8 cellular contexts compared by ENCODE assay signal in genomic region chr3:129162729-129163579, GRCh38. TPM values are rescaled to one million over a fixed set of nuclear protein-coding genes. Genes with fewer than 3 reads are reported as not detected.
DNase-seq lines count a peak whose midpoint lies in the region; ATAC-seq and TF ChIP-seq lines count a peak whose summit lies in the region.

No MANE protein-coding gene starts in this region.

- peaks cover 85% of the 10 kb centered on the region for H3K36me3 Mint-ChIP-seq in MCF 10A (ENCODE audit: insufficient read depth, unreplicated experiment)

- no peak for TF ChIP-seq EP300 in upper lobe of left lung (IDR thresholded peaks at IDR 0.05)

- peaks cover 4 to 8% of the 10 kb centered on the region in 2 donors for H3K4me1 ChIP-seq in breast epithelium
- H3K4me1 ChIP-seq in fibroblast of lung (ENCODE audit: control insufficient read depth, extremely low read depth, insufficient read depth, low read length), result peaks cover 7% of the 10 kb centered on the region
- peaks cover 18 to 23% (median 19%) of the 10 kb centered on the region in 4 donors for H3K4me1 ChIP-seq in upper lobe of left lung
- peaks cover 4 to 26% (median 20%) of the 10 kb centered on the region in 12 donors for H3K4me1 ChIP-seq in heart left ventricle
- H3K4me1 ChIP-seq in aorta (ENCODE audit: control insufficient read depth in 1 of 2, insufficient read depth in 2 of 2, low read length in 2 of 2), result peaks cover 0 to 5% of the 10 kb centered on the region in 2 donors

- no peak overlapping the region for H3K4me3 ChIP-seq in breast epithelium
- H3K4me3 ChIP-seq in fibroblast of lung (replicated peaks in 1 of 4; ENCODE audit: control extremely low read depth in 1 of 4, insufficient read depth in 1 of 4, low read depth in 3 of 4, low read length in 4 of 4), result no peak overlapping the region
- H3K4me3 ChIP-seq in upper lobe of left lung, result no peak overlapping the region
- no peak overlapping the region for H3K4me3 ChIP-seq in heart left ventricle
- no peak overlapping the region for H3K4me3 ChIP-seq in aorta (ENCODE audit: low read length in 2 of 2)

- no peak overlapping the region for H2AFZ ChIP-seq in fibroblast of lung (ENCODE audit: low read length)

- intact Hi-C loops in MCF 10A (cut with micrococcal nuclease), result loop anchor here (2.0 kb wide), 1 partner anchor 192 kb away; no protein-coding TSS in a partner anchor
- intact Hi-C loops in breast epithelium (cut with DNase I; ENCODE audit: low total_unique reads), result no loop called here
- intact Hi-C loops in heart left ventricle (cut with DNase I), result loop anchor here in 2 of 10 donors (2.0 kb wide), 2 partner anchors 20 to 76 kb away; partner anchors contain the start of gene CNBP (in 1 of the 2)
- intact Hi-C loops in aorta (cut with DNase I), result no loop called here

- peaks cover 6% of the 10 kb centered on the region for H3K36me3 ChIP-seq in breast epithelium
- peaks cover 7% of the 10 kb centered on the region for H3K36me3 ChIP-seq in fibroblast of lung (ENCODE audit: control insufficient read depth, insufficient read depth, low read length)
- peaks cover 12 to 43% (median 23%) of the 10 kb centered on the region in 4 donors for H3K36me3 ChIP-seq in upper lobe of left lung
- H3K36me3 ChIP-seq in heart left ventricle, result peaks cover 0 to 50% (median 45%) of the 10 kb centered on the region in 9 donors
- peaks cover 0 to 2% of the 10 kb centered on the region in 2 donors for H3K36me3 ChIP-seq in aorta (ENCODE audit: control insufficient read depth in 1 of 2, insufficient read depth in 2 of 2, low read length in 1 of 2)

- no TSS peak for BruUV-seq in MCF 10A (replicated peaks; lab: Mats Ljungman, UMichigan)

- ATAC-seq in upper lobe of left lung (ENCODE audit: low FRiP score in 2 of 2) (no peak), HG02571 (IDR thresholded peaks at IDR 0.05; ENCODE audit: unreplicated experiment) (no peak), heart left ventricle (no peak), aorta (ENCODE audit: low FRiP score) (no peak)

- H3K79me2 ChIP-seq in fibroblast of lung (ENCODE audit: control insufficient read depth, insufficient read depth, low read length), result peaks cover 20% of the 10 kb centered on the region

- H3K9me3 ChIP-seq in breast epithelium, result no peaks in the 10 kb centered on the region
- no peaks in the 10 kb centered on the region for H3K9me3 ChIP-seq in fibroblast of lung (ENCODE audit: control insufficient read depth, insufficient read depth, low read depth, low read length)
- no peaks in the 10 kb centered on the region for H3K9me3 ChIP-seq in upper lobe of left lung
- H3K9me3 ChIP-seq in heart left ventricle, result no peaks in the 10 kb centered on the region
- no peaks in the 10 kb centered on the region for H3K9me3 ChIP-seq in aorta (ENCODE audit: control insufficient read depth, low read length)

- H3K4me2 ChIP-seq in fibroblast of lung (ENCODE audit: extremely low read depth, insufficient read depth, low read length), result peak overlapping the region; percentile 46

- 76 to 80% methylated on average over 5 of the region's 5 CpGs for WGBS in upper lobe of left lung, 2 donors
- WGBS in heart left ventricle, 4 donors, result 73 to 80% (median 77%) methylated on average over 5 of the region's 5 CpGs
- WGBS in aorta, 2 donors, result 60% methylated on average over 5 of the region's 5 CpGs

- peak; percentile 40 for DNase-seq in MCF 10A (ENCODE audit: unreplicated experiment)
- no peak for DNase-seq in breast epithelium (ENCODE audit: low spot score in 2 of 2)
- peak; percentile 12 for DNase-seq in RPMI7951 (ENCODE audit: low read depth)
- DNase-seq in fibroblast of lung (ENCODE audit: low read depth in 2 of 2), result peak in 1 of 2 donors; percentile 16
- DNase-seq in upper lobe of left lung, result no peak
- DNase-seq in heart left ventricle, result no peak
- no peak for DNase-seq in aorta

- peaks cover 31% of the 10 kb centered on the region for H3K4me1 Mint-ChIP-seq in MCF 10A (ENCODE audit: insufficient read depth, unreplicated experiment)

- TF ChIP-seq POLR2A in breast epithelium (IDR thresholded peaks at IDR 0.05) (no peak), upper lobe of left lung (IDR thresholded peaks at IDR 0.05) (no peak), heart left ventricle (IDR thresholded peaks at IDR 0.05) (no peak)

- H3K4me3 Mint-ChIP-seq in MCF 10A (ENCODE audit: unreplicated experiment), result peak overlapping the region; percentile 98

- H3K27ac Mint-ChIP-seq in MCF 10A (ENCODE audit: low read depth, unreplicated experiment), result peak overlapping the region; percentile 100

- H3K27ac ChIP-seq in breast epithelium (peak overlapping the region in 1 of 2 donors; percentile 98), fibroblast of lung (ENCODE audit: insufficient read depth, low read length) (peak overlapping the region; percentile 12), upper lobe of left lung (peak overlapping the region; percentile 88 to 98 (median 94)), heart left ventricle (peak overlapping the region in 3 of 12 donors; percentile 92 to 99 (median 92)), aorta (ENCODE audit: low read depth in 1 of 2, low read length in 2 of 2) (peak overlapping the region in 1 of 2 donors; percentile 8)

- CTCF ChIA-PET in MCF 10A (lab: Yijun Ruan, JAX), result interaction anchor here (0.6 to 2.3 kb wide), 20 partner anchors 9 to 273 kb away, joined by 3 to 24 read pairs (median 4); partner anchors contain the start of gene COPG1

- H3K9me3 Mint-ChIP-seq in MCF 10A (ENCODE audit: unreplicated experiment), result no peaks in the 10 kb centered on the region

- TF ChIP-seq CTCF in MCF 10A (IDR thresholded peaks at IDR 0.05; ENCODE audit: unreplicated experiment), result peak; percentile 24
- TF ChIP-seq CTCF in breast epithelium (IDR thresholded peaks at IDR 0.05), result no peak
- peak; percentile 16 to 40 for TF ChIP-seq CTCF in fibroblast of lung (conservative IDR thresholded peaks at IDR 0.05 in 1 of 2, IDR thresholded peaks at IDR 0.05 in 1 of 2; ENCODE audit: low read depth in 1 of 2, low read length in 2 of 2)
- peak in 1 of 6 experiments; percentile 5 for TF ChIP-seq CTCF in upper lobe of left lung (IDR thresholded peaks at IDR 0.05)
- peak in 1 of 12 donors; percentile 8 for TF ChIP-seq CTCF in heart left ventricle (IDR thresholded peaks at IDR 0.05)

- H3K27me3 ChIP-seq in breast epithelium (no peaks in the 10 kb centered on the region), fibroblast of lung (ENCODE audit: control insufficient read depth, insufficient read depth, low read length) (no peaks in the 10 kb centered on the region), upper lobe of left lung (no peaks in the 10 kb centered on the region), heart left ventricle (no peaks in the 10 kb centered on the region), aorta (ENCODE audit: control insufficient read depth in 1 of 2, insufficient read depth in 2 of 2, low read length in 1 of 2) (no peaks in the 10 kb centered on the region)

- H4K20me1 ChIP-seq in fibroblast of lung (ENCODE audit: control insufficient read depth, extremely low read depth, insufficient read depth, low read length), result no peaks in the 10 kb centered on the region

- POLR2A ChIA-PET in MCF 10A (lab: Yijun Ruan, JAX), result interaction anchor here (0.6 to 3.3 kb wide), 16 partner anchors 8 to 192 kb away, joined by 3 to 82 read pairs (median 12); partner anchors contain the start of genes CNBP, HMCES and RAB43

- no peaks in the 10 kb centered on the region for H3K27me3 Mint-ChIP-seq in MCF 10A (ENCODE audit: insufficient read depth, unreplicated experiment)

- no peak overlapping the region for H3K9ac ChIP-seq in fibroblast of lung (ENCODE audit: insufficient read depth, low read length)

RNA-seq across cellular contexts. Expression of gene ISY1, which starts 2.1 kb away (rescaled TPM):
- total RNA-seq in MCF 10A (2022) (52.5 and 57.8 TPM in 2 replicates), breast epithelium (10 to 100 TPM; 21.4 to 27.9 (median 21.7) TPM), fibroblast of lung (30.3 and 34.8 TPM in 2 replicates), upper lobe of left lung (10 to 100 TPM; 14.2 to 34.8 (median 19.6) TPM), heart left ventricle (10 to 100 TPM; 14.9 to 31.2 (median 24.5) TPM), aorta (10 to 100 TPM; 26.1 to 30.3 TPM)
- total RNA-seq in RPMI7951 (2014; rRNA removed; shearing (Covaris generic)), result 46.6 and 49.1 TPM in 2 replicates
- polyA plus RNA-seq in fibroblast of lung (39.6 and 40.2 TPM in 2 replicates), heart left ventricle (10 to 100 TPM; 16.2 to 27.0 TPM), aorta (10 to 100 TPM; 23.8 to 26.3 TPM)
- polyA plus RNA-seq in fibroblast of lung (2012), result 29.3 and 37.7 TPM in 2 replicates
- 24.1 and 38.8 TPM in 2 replicates for polyA minus RNA-seq in fibroblast of lung (ENCODE audit: low replicate concordance)

RNA-seq across cellular contexts. Expression of gene CNBP, which starts 20.7 kb away (rescaled TPM):
- total RNA-seq in MCF 10A (2022), result 519 and 557 TPM in 2 replicates
- 100 to 1,000 TPM; 384 to 521 (median 495) TPM for total RNA-seq in breast epithelium
- total RNA-seq in RPMI7951 (2014; rRNA removed; shearing (Covaris generic)), result 394 and 396 TPM in 2 replicates
- total RNA-seq in fibroblast of lung, result 262 and 317 TPM in 2 replicates
- 369 and 412 TPM in 2 replicates for polyA plus RNA-seq in fibroblast of lung
- 252 and 291 TPM in 2 replicates for polyA plus RNA-seq in fibroblast of lung (2012)
- polyA minus RNA-seq in fibroblast of lung (ENCODE audit: low replicate concordance), result 116 TPM in 2 replicates
- total RNA-seq in upper lobe of left lung, result 100 to 1,000 TPM; 185 to 426 (median 312) TPM
- 100 to 1,000 TPM; 388 to 743 (median 512) TPM for total RNA-seq in heart left ventricle
- polyA plus RNA-seq in heart left ventricle, result 100 to 1,000 TPM; 376 to 501 TPM
- total RNA-seq in aorta, result 100 to 1,000 TPM; 287 to 306 TPM
- 100 to 1,000 TPM; 385 to 476 TPM for polyA plus RNA-seq in aorta

RNA-seq across cellular contexts. Expression of gene RAB43, which starts 41.4 kb away (rescaled TPM):
- total RNA-seq in MCF 10A (2022) (18.5 and 18.9 TPM in 2 replicates), breast epithelium (10 to 100 TPM in 2 of 3 donors, 1 to 10 TPM in 1; 5.6 to 17.0 (median 17.0) TPM), fibroblast of lung (12.1 and 21.5 TPM in 2 replicates), upper lobe of left lung (10 to 100 TPM; 19.0 to 54.2 (median 34.0) TPM), heart left ventricle (10 to 100 TPM in 1 of 9 donors, 1 to 10 TPM in 8; 1.3 to 10.3 (median 3.3) TPM), aorta (10 to 100 TPM; 24.0 to 25.4 TPM)
- 10.8 and 14.4 TPM in 2 replicates for total RNA-seq in RPMI7951 (2014; rRNA removed; shearing (Covaris generic))
- polyA plus RNA-seq in fibroblast of lung (5.7 and 6.6 TPM in 2 replicates), heart left ventricle (1 to 10 TPM; 2.4 to 4.9 TPM), aorta (10 to 100 TPM in 1 of 2 donors, 1 to 10 TPM in 1; 3.5 to 10.3 TPM)
- 13.5 and 18.7 TPM in 2 replicates for polyA plus RNA-seq in fibroblast of lung (2012)
- polyA minus RNA-seq in fibroblast of lung (ENCODE audit: low replicate concordance), result 24.5 and 31.8 TPM in 2 replicates

Comparison
In these comparisons a context has a peak if more than half of its experiments do, and no peak if none do; other contexts are left out.
1. DNase-seq: peak in MCF 10A (single experiment) and RPMI7951 (single experiment); none in breast epithelium (0 of 2), upper lobe of left lung (0 of 2), heart left ventricle (0 of 5) and aorta (0 of 2).
2. CTCF ChIP-seq: peak in MCF 10A (single experiment) and fibroblast of lung (2 of 2); none in breast epithelium (0 of 3).